In genomic region chr18:58953627-58954026, GRCh38 we compare ENCODE assay signal across 10 cellular contexts.
DNase-seq lines count a peak whose midpoint lies in the region; ATAC-seq and TF ChIP-seq lines count a peak whose summit lies in the region.
"Had no signal": no experiment of that assay in that cellular context is flagged by ENCODE, and none has a peak within 500 bp of the region (broad histone marks: within the 10 kb centered on the region; RNA-seq: fewer than 3 reads in every experiment).

No MANE protein-coding gene starts in this region.

- no peak overlapping the region for H2AFZ ChIP-seq in neural progenitor cell (replicated peaks)

- TF ChIP-seq CTCF in chondrocyte (IDR thresholded peaks at IDR 0.05) (no peak), neural progenitor cell (IDR thresholded peaks at IDR 0.05) (no peak)

- H4K20me1 ChIP-seq in neural progenitor cell (ENCODE audit: low read depth), result peaks cover 8% of the 10 kb centered on the region

- peaks cover 20% of the 10 kb centered on the region for H3K36me3 ChIP-seq in neural progenitor cell
- no peaks in the 10 kb centered on the region; the same call in 1 of the 2 replicates for H3K36me3 ChIP-seq in SJCRH30

- H3K27me3 Mint-ChIP-seq in chondrocyte (ENCODE audit: low read depth) (no peaks in the 10 kb centered on the region), neural progenitor cell (ENCODE audit: insufficient read depth, low read depth) (no peaks in the 10 kb centered on the region)

- H3K79me2 ChIP-seq in neural progenitor cell (ENCODE audit: low read depth), result peaks cover 32% of the 10 kb centered on the region

- H3K9me3 ChIP-seq in neural progenitor cell (ENCODE audit: low read depth) (no peaks in the 10 kb centered on the region), SJCRH30 (replicated peaks) (no peaks in the 10 kb centered on the region)

- no peak overlapping the region for H3K9ac ChIP-seq in neural progenitor cell

- H3K4me3 Mint-ChIP-seq in chondrocyte (ENCODE audit: unreplicated experiment) (no peak overlapping the region), neural progenitor cell (no peak overlapping the region)

- DNase-seq in DMS79 (lab: John Stamatoyannopoulos, UW) (peak; percentile 3), NCI-H2196 (lab: John Stamatoyannopoulos, UW; ENCODE audit: unreplicated experiment) (peak; percentile 64), chondrocyte (ENCODE audit: low spot score) (no peak), neural progenitor cell (ENCODE audit: low spot score) (no peak), NCI-H1436 treated with DMSO at 0.1 percent for 48 hours (lab: John Stamatoyannopoulos, UW) (no peak), SJCRH30 (no peak)
- DNase-seq in activated CD4-positive, CD25-positive, alpha-beta regulatory T cell treated with anti-CD3 and anti-CD28 coated beads, Interleukin-2, amount 50 U/mL, for 72 hours, result no peak
- DNase-seq: NCI-H1694 treated with DMSO at 0.1 percent for 48 hours; stimulated activated CD4-positive, alpha-beta T cell treated with anti-CD3 and anti-CD28 coated beads, Interleukin-2, amount 100 ng/mL, for 48 hours had no signal

- H3K27ac ChIP-seq in neural progenitor cell (no peak overlapping the region), SJCRH30 (no peak overlapping the region)

- H3K4me2 ChIP-seq in neural progenitor cell, result no peak overlapping the region

- no peak for ATAC-seq in GM19328 (IDR thresholded peaks at IDR 0.05; ENCODE audit: unreplicated experiment)

- H3K4me1 ChIP-seq in neural progenitor cell (no peaks in the 10 kb centered on the region), SJCRH30 (no peaks in the 10 kb centered on the region)

- H3K4me3 ChIP-seq in neural progenitor cell (no peak overlapping the region), SJCRH30 (no peak overlapping the region)

- H3K27me3 ChIP-seq in neural progenitor cell (no peaks in the 10 kb centered on the region), SJCRH30 (no peaks in the 10 kb centered on the region)

- peaks cover 8% of the 10 kb centered on the region for H3F3A ChIP-seq in neural progenitor cell (ENCODE audit: low read depth)

- H3K27ac Mint-ChIP-seq in chondrocyte (ENCODE audit: unreplicated experiment) (peak overlapping the region; percentile 76), neural progenitor cell (peak overlapping the region; percentile 61)

- H3K36me3 Mint-ChIP-seq in chondrocyte (ENCODE audit: low read depth) (peaks cover 19% of the 10 kb centered on the region), neural progenitor cell (peaks cover 51% of the 10 kb centered on the region)

- H3K4me1 Mint-ChIP-seq in chondrocyte (ENCODE audit: low read depth) (peaks cover 40% of the 10 kb centered on the region), neural progenitor cell (peaks cover 8% of the 10 kb centered on the region)

- H3K9me3 Mint-ChIP-seq in chondrocyte (ENCODE audit: low read depth), result no peaks in the 10 kb centered on the region
- H3K9me3 Mint-ChIP-seq in neural progenitor cell, result no peaks in the 10 kb centered on the region

Comparison
In these comparisons a context has a peak if more than half of its experiments do, and no peak if none do; other contexts are left out.
1. DNase-seq: peak in DMS79 (single experiment) and NCI-H2196 (single experiment); none in chondrocyte (single experiment), neural progenitor cell (single experiment), NCI-H1436 treated with DMSO at 0.1 percent for 48 hours (single experiment), SJCRH30 (0 of 2) and activated CD4-positive, CD25-positive, alpha-beta regulatory T cell treated with anti-CD3 and anti-CD28 coated beads, Interleukin-2, amount 50 U/mL, for 72 hours (single experiment).